In the genomic region with DNA sequence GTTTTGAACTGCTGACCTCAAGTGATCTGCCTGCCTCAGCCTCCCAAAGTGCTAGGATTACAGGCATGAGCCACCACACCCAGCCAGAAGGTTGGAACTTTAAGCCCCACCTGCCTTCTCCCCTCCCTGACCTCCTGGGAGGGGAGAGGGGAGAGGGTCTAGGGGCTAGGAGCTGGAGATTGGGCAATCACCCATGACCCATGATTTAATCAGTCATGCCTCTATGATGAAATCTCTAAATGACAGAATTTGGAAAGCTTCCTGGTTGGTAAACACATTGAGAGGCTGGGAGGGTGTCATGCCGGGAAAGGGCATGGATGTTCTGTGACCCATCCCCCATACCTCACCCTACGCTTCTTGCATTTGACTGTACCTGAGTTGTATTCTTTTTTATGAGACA, we compare ENCODE assay signal across 15 cellular contexts. TPM values are rescaled to one million over a fixed set of nuclear protein-coding genes. Genes with fewer than 3 reads are reported as not detected.
DNase-seq lines count a peak whose midpoint lies in the region; ATAC-seq and TF ChIP-seq lines count a peak whose summit lies in the region.
"Had no signal": no experiment of that assay in that cellular context is flagged by ENCODE, and none has a peak within 500 bp of the region (broad histone marks: within the 10 kb centered on the region; RNA-seq: fewer than 3 reads in every experiment).

No MANE protein-coding gene starts in this region.

- H3K4me3 ChIP-seq in DOHH2 (ENCODE audit: low read length): no peak overlapping the region

- H3K4me1 Mint-ChIP-seq in activated CD4-positive, alpha-beta memory T cell treated with anti-CD3 and anti-CD28 coated beads, Interleukin-2, amount 10 ng/mL, durations not matched to agents 7 days and 5 days: peaks cover 9% of the 10 kb centered on the region

- CTCF ChIA-PET in activated CD4-positive, alpha-beta memory T cell treated with anti-CD3 and anti-CD28 coated beads, Interleukin-2, amount 10 ng/mL, durations not matched to agents 7 days and 5 days (lab: Charles Lee): interaction anchor here (1.3 kb wide), 1 partner anchor 137 kb away, joined by 4 read pairs; no protein-coding TSS in a partner anchor

- no peaks in the 10 kb centered on the region for H3K9me3 Mint-ChIP-seq in activated CD4-positive, alpha-beta memory T cell treated with anti-CD3 and anti-CD28 coated beads, Interleukin-2, amount 10 ng/mL, durations not matched to agents 7 days and 5 days
- H3K9me3 Mint-ChIP-seq: effector memory CD8-positive, alpha-beta T cell; T-cell had no signal

- POLR2A ChIA-PET in activated CD4-positive, alpha-beta memory T cell treated with anti-CD3 and anti-CD28 coated beads, Interleukin-2, amount 10 ng/mL, durations not matched to agents 7 days and 5 days (lab: Charles Lee): interaction anchor here (1.7 kb wide), 1 partner anchor 16 kb away, joined by 3 read pairs; no protein-coding TSS in a partner anchor

- no peaks in the 10 kb centered on the region for H4K20me1 ChIP-seq in DOHH2 (ENCODE audit: control insufficient read depth, insufficient read depth, low read depth, low read length)

- H3K4me3 Mint-ChIP-seq in activated CD4-positive, alpha-beta memory T cell treated with anti-CD3 and anti-CD28 coated beads, Interleukin-2, amount 10 ng/mL, durations not matched to agents 7 days and 5 days: no peak overlapping the region
- H3K4me3 Mint-ChIP-seq: effector memory CD8-positive, alpha-beta T cell; T-cell had no signal

- H3K9me2 ChIP-seq in DOHH2 (replicated peaks; ENCODE audit: control insufficient read depth, low read length): no peaks in the 10 kb centered on the region

- no peak for TF ChIP-seq CTCF in DOHH2 (IDR thresholded peaks at IDR 0.05; ENCODE audit: low read depth, low read length, poor library complexity, severe bottlenecking)

- peaks cover 50% of the 10 kb centered on the region for H3F3A ChIP-seq in DOHH2 (ENCODE audit: control insufficient read depth, insufficient read depth)

- DNase-seq in NCI-H2029 (lab: John Stamatoyannopoulos, UW): peak; percentile 86
- DNase-seq in renal cortical epithelial cell (ENCODE audit: low read depth): peak; percentile 68
- DNase-seq in activated CD4-positive, alpha-beta memory T cell treated with anti-CD3 and anti-CD28 coated beads, Interleukin-2, amount 10 ng/mL, durations not matched to agents 7 days and 5 days: no peak
- no peak for DNase-seq in SKM-1 treated with dmso at 0.1 percent for 144 hours (lab: John Stamatoyannopoulos, UW; ENCODE audit: unreplicated experiment)
- DNase-seq: C1 segment of cervical spinal cord; effector memory CD8-positive, alpha-beta T cell; midbrain; NCI-H146; stimulated activated CD4-positive, alpha-beta T cell treated with anti-CD3 and anti-CD28 coated beads, Interleukin-4, amount 100 ng/mL, for 4 hours; stimulated activated naive CD4-positive, alpha-beta T cell treated with Interleukin-2 at 50 U/mL for 16 hours; T-cell had no signal

- ATAC-seq in esophagus mucosa (peak; percentile 86), HG02973 (IDR thresholded peaks at IDR 0.05; ENCODE audit: unreplicated experiment) (no peak), GM18909 (IDR thresholded peaks at IDR 0.05; ENCODE audit: poor library complexity, unreplicated experiment) (no peak)
- ATAC-seq: effector memory CD8-positive, alpha-beta T cell; T-cell had no signal

- peaks cover 100% of the 10 kb centered on the region for H3K4me1 ChIP-seq in DOHH2 (ENCODE audit: control insufficient read depth, low read length)

- peak overlapping the region; percentile 86 for H3K27ac ChIP-seq in DOHH2 (ENCODE audit: low read depth, low read length)

- no peak overlapping the region for H3K4me2 ChIP-seq in DOHH2 (ENCODE audit: low read length)

- H3K36me3 Mint-ChIP-seq in activated CD4-positive, alpha-beta memory T cell treated with anti-CD3 and anti-CD28 coated beads, Interleukin-2, amount 10 ng/mL, durations not matched to agents 7 days and 5 days (ENCODE audit: low read depth): peaks cover 62% of the 10 kb centered on the region

- peaks cover 88% of the 10 kb centered on the region for H3K36me3 ChIP-seq in DOHH2 (ENCODE audit: control insufficient read depth, low read length)

- H3K79me2 ChIP-seq in DOHH2 (ENCODE audit: control insufficient read depth, low read length): peaks cover 25% of the 10 kb centered on the region

- no peaks in the 10 kb centered on the region for H3K9me3 ChIP-seq in DOHH2 (ENCODE audit: control insufficient read depth, insufficient read depth, low read length)

- H3K27me3 Mint-ChIP-seq in activated CD4-positive, alpha-beta memory T cell treated with anti-CD3 and anti-CD28 coated beads, Interleukin-2, amount 10 ng/mL, durations not matched to agents 7 days and 5 days: no peaks in the 10 kb centered on the region
- H3K27me3 Mint-ChIP-seq: effector memory CD8-positive, alpha-beta T cell; T-cell had no signal

- no peak overlapping the region for H3K27ac Mint-ChIP-seq in activated CD4-positive, alpha-beta memory T cell treated with anti-CD3 and anti-CD28 coated beads, Interleukin-2, amount 10 ng/mL, durations not matched to agents 7 days and 5 days
- H3K27ac Mint-ChIP-seq: T-cell had no signal

- H3K27me3 ChIP-seq in DOHH2 (ENCODE audit: control insufficient read depth, low read length): no peaks in the 10 kb centered on the region

RNA-seq across cellular contexts. Expression of a gene that starts 17.1 kb away (rescaled TPM):
- 23.2 TPM for total RNA-seq in esophagus mucosa
- total RNA-seq in renal cortical epithelial cell: 38.7 and 50.4 TPM in 2 replicates
- total RNA-seq in activated CD4-positive, alpha-beta memory T cell treated with anti-CD3 and anti-CD28 coated beads, Interleukin-2, amount 10 ng/mL, durations not matched to agents 7 days and 5 days: 10 to 100 TPM; 50.8 to 55.5 TPM

RNA-seq across cellular contexts. Expression of a gene that starts 45.7 kb away (rescaled TPM):
- total RNA-seq in esophagus mucosa (21.0 TPM), renal cortical epithelial cell (13.9 and 35.1 TPM in 2 replicates)
- total RNA-seq in activated CD4-positive, alpha-beta memory T cell treated with anti-CD3 and anti-CD28 coated beads, Interleukin-2, amount 10 ng/mL, durations not matched to agents 7 days and 5 days: 10 to 100 TPM; 17.5 TPM

RNA-seq across cellular contexts. Expression of a gene that starts 45.8 kb away (rescaled TPM):
- 26.2 TPM for total RNA-seq in esophagus mucosa
- 22.1 and 34.7 TPM in 2 replicates for total RNA-seq in renal cortical epithelial cell
- 10 to 100 TPM; 37.3 to 37.6 TPM for total RNA-seq in activated CD4-positive, alpha-beta memory T cell treated with anti-CD3 and anti-CD28 coated beads, Interleukin-2, amount 10 ng/mL, durations not matched to agents 7 days and 5 days

Comparison
In these comparisons a context has a peak if more than half of its experiments do, and no peak if none do; other contexts are left out.
1. DNase-seq: peak in NCI-H2029 (single experiment) and renal cortical epithelial cell (single experiment); none in activated CD4-positive, alpha-beta memory T cell treated with anti-CD3 and anti-CD28 coated beads, Interleukin-2, amount 10 ng/mL, durations not matched to agents 7 days and 5 days (single experiment) and SKM-1 treated with dmso at 0.1 percent for 144 hours (single experiment).